Comparison of ENCODE assay signal across 4 cellular contexts in genomic region chr20:54116550-54117235, GRCh38.
TF ChIP-seq lines count a peak whose summit lies in the region.

No MANE protein-coding gene starts in this region.

TF ChIP-seq in A549, 52 proteins besides CTCF, POLR2A, EP300 and RAD21 (continues in another document):
- TF ChIP-seq HOXB13 (CRISPR knock-in tag; IDR thresholded peaks at IDR 0.05; ENCODE audit: low read depth) (peak; percentile 12; the same call in 1 of the 2 replicates), CHD4 (IDR thresholded peaks at IDR 0.05; ENCODE audit: borderline replicate concordance) (peak; percentile 82), ESRRA (IDR thresholded peaks at IDR 0.05; ENCODE audit: borderline replicate concordance, low read length) (no peak), JUNB (IDR thresholded peaks at IDR 0.05) (no peak), EHF (CRISPR knock-in tag; IDR thresholded peaks at IDR 0.05) (peak; percentile 72; the same call in 1 of the 2 replicates), ATOH8 (CRISPR knock-in tag; IDR thresholded peaks at IDR 0.05; ENCODE audit: low read depth) (0 out of 2 replicates have a peak, but pooled peaks have one; percentile 30)
- TF ChIP-seq, protein P1, sequence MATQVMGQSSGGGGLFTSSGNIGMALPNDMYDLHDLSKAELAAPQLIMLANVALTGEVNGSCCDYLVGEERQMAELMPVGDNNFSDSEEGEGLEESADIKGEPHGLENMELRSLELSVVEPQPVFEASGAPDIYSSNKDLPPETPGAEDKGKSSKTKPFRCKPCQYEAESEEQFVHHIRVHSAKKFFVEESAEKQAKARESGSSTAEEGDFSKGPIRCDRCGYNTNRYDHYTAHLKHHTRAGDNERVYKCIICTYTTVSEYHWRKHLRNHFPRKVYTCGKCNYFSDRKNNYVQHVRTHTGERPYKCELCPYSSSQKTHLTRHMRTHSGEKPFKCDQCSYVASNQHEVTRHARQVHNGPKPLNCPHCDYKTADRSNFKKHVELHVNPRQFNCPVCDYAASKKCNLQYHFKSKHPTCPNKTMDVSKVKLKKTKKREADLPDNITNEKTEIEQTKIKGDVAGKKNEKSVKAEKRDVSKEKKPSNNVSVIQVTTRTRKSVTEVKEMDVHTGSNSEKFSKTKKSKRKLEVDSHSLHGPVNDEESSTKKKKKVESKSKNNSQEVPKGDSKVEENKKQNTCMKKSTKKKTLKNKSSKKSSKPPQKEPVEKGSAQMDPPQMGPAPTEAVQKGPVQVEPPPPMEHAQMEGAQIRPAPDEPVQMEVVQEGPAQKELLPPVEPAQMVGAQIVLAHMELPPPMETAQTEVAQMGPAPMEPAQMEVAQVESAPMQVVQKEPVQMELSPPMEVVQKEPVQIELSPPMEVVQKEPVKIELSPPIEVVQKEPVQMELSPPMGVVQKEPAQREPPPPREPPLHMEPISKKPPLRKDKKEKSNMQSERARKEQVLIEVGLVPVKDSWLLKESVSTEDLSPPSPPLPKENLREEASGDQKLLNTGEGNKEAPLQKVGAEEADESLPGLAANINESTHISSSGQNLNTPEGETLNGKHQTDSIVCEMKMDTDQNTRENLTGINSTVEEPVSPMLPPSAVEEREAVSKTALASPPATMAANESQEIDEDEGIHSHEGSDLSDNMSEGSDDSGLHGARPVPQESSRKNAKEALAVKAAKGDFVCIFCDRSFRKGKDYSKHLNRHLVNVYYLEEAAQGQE (IDR thresholded peaks at IDR 0.05) = no peak

TF ChIP-seq in IMR-90, 13 proteins besides CTCF, POLR2A, EP300 and RAD21:
- TF ChIP-seq NFE2L2 (IDR thresholded peaks at IDR 0.05; ENCODE audit: low read depth, low read length) (no peak), MAFK (IDR thresholded peaks at IDR 0.05; ENCODE audit: low read depth, low read length) (no peak), USF2 (IDR thresholded peaks at IDR 0.05; ENCODE audit: low read depth, low read length) (no peak), ELK1 (IDR thresholded peaks at IDR 0.05; ENCODE audit: borderline replicate concordance, low read depth, low read length) (no peak), RFX5 (IDR thresholded peaks at IDR 0.05; ENCODE audit: low read depth, low read length) (no peak), BHLHE40 (IDR thresholded peaks at IDR 0.05; ENCODE audit: low read depth, low read length) (no peak), MXI1 (IDR thresholded peaks at IDR 0.05; ENCODE audit: borderline replicate concordance, low read depth, low read length) (no peak), SMC3 (IDR thresholded peaks at IDR 0.05; ENCODE audit: low read depth, low read length) (no peak), RCOR1 (IDR thresholded peaks at IDR 0.05; ENCODE audit: insufficient replicate concordance, low read length) (no peak), MAZ (IDR thresholded peaks at IDR 0.05; ENCODE audit: borderline replicate concordance, low read depth, low read length) (no peak), CEBPB (IDR thresholded peaks at IDR 0.05; ENCODE audit: low read depth, low read length) (no peak)

TF ChIP-seq in GM12878, 131 proteins besides CTCF, POLR2A, EP300 and RAD21:
- TF ChIP-seq ZNF384 (IDR thresholded peaks at IDR 0.05; ENCODE audit: borderline replicate concordance, low read depth, low read length) (no peak), CBX5 (IDR thresholded peaks at IDR 0.05; ENCODE audit: low read depth) (no peak), ETV6 (conservative IDR thresholded peaks at IDR 0.05 in 1 of 2, IDR thresholded peaks at IDR 0.05 in 1 of 2; ENCODE audit: borderline replicate concordance in 1 of 2, low read depth in 1 of 2) (no peak), NFXL1 (IDR thresholded peaks at IDR 0.05; ENCODE audit: borderline replicate concordance) (peak; percentile 74; the same call in 1 of the 2 replicates)

TF ChIP-seq in GM12891, 5 proteins besides CTCF, POLR2A, EP300 and RAD21:
- no peak for TF ChIP-seq SPI1 (IDR thresholded peaks at IDR 0.05; ENCODE audit: low read depth, low read length)
- TF ChIP-seq TAF1 (IDR thresholded peaks at IDR 0.05; ENCODE audit: low read depth, low read length) = no peak
- TF ChIP-seq PAX5 (IDR thresholded peaks at IDR 0.05; ENCODE audit: insufficient read depth, low read length, severe bottlenecking) = no peak
- no peak for TF ChIP-seq POLR2AphosphoS5 (IDR thresholded peaks at IDR 0.05; ENCODE audit: low read depth, low read length)
- no peak for TF ChIP-seq POU2F2 (IDR thresholded peaks at IDR 0.05; ENCODE audit: low read depth, low read length)
